ENCODE assay signal across 8 cellular contexts in the genomic region with DNA sequence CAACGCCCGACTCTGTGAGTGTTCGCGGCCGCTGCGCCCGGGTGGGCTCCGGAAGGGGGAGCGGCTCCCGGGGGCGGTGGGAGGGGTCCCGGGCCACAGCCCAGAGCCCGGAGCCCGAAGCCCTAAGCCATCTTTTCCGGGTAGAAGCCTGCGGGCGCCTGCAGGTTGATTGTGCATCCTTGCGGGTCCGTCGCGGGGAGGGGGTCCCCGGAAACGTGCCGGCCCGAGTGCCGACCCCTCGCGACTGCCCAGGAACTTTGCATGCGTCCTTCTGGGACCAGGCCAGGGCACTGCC.
DNase-seq lines count a peak whose midpoint lies in the region; ATAC-seq and TF ChIP-seq lines count a peak whose summit lies in the region.

No MANE protein-coding gene starts in this region.

- peak overlapping the region; percentile 76 for H3K4me3 ChIP-seq in NT2/D1 (ENCODE audit: insufficient read length, low read depth)
- peak overlapping the region; percentile 86 for H3K4me3 ChIP-seq in iPS-11a (ENCODE audit: low read depth, low read length)
- H3K4me3 ChIP-seq in skin epidermis: peak overlapping the region; percentile 74 to 98 (median 85)

- no peaks in the 10 kb centered on the region for H3K9me3 ChIP-seq in NT2/D1 (ENCODE audit: insufficient read depth, low read length)

- H3K4me3 Mint-ChIP-seq in activated naive CD8-positive, alpha-beta T cell treated with anti-CD3 and anti-CD28 coated beads, Interleukin-2, amount 50 U/mL, for 24 hours: peak overlapping the region; percentile 84

- H3K9ac ChIP-seq in NT2/D1 (ENCODE audit: insufficient read length, low read depth): peak overlapping the region; percentile 80

- H3K27me3 Mint-ChIP-seq in activated naive CD8-positive, alpha-beta T cell treated with anti-CD3 and anti-CD28 coated beads, Interleukin-2, amount 50 U/mL, for 24 hours: no peaks in the 10 kb centered on the region

- DNase-seq in GM10266 (ENCODE audit: extremely low spot score) (peak; percentile 72), NT2/D1 (ENCODE audit: low read depth, low spot score) (no peak), SHP77 treated with DMSO at 0.1 percent for 48 hours (lab: John Stamatoyannopoulos, UW) (no peak), foreskin melanocyte (no peak)
- DNase-seq in activated naive CD8-positive, alpha-beta T cell treated with anti-CD3 and anti-CD28 coated beads, Interleukin-2, amount 50 U/mL, for 24 hours: peak; percentile 70

- peak overlapping the region; percentile 61 for H3K27ac Mint-ChIP-seq in activated naive CD8-positive, alpha-beta T cell treated with anti-CD3 and anti-CD28 coated beads, Interleukin-2, amount 50 U/mL, for 24 hours

- no peak for TF ChIP-seq CTCF in GM10266 (IDR thresholded peaks at IDR 0.05; ENCODE audit: control insufficient read depth, insufficient read depth, low read depth, missing control alignments)

- H3K9me3 Mint-ChIP-seq in activated naive CD8-positive, alpha-beta T cell treated with anti-CD3 and anti-CD28 coated beads, Interleukin-2, amount 50 U/mL, for 24 hours: no peaks in the 10 kb centered on the region

- ATAC-seq in HG02610 (IDR thresholded peaks at IDR 0.05; ENCODE audit: unreplicated experiment): peak; percentile 47
- peak; percentile 44 for ATAC-seq in activated naive CD8-positive, alpha-beta T cell treated with anti-CD3 and anti-CD28 coated beads, Interleukin-2, amount 50 U/mL, for 24 hours

- H3K27me3 ChIP-seq in NT2/D1 (ENCODE audit: insufficient read depth, insufficient read length): peaks cover 23% of the 10 kb centered on the region

- peaks cover 7% of the 10 kb centered on the region for H3K36me3 ChIP-seq in NT2/D1 (ENCODE audit: insufficient read depth, insufficient read length, low read length)

- peak overlapping the region; percentile 63 to 96 (median 89) for H3K27ac ChIP-seq in skin epidermis

- peaks cover 62% of the 10 kb centered on the region for H3K4me1 Mint-ChIP-seq in activated naive CD8-positive, alpha-beta T cell treated with anti-CD3 and anti-CD28 coated beads, Interleukin-2, amount 50 U/mL, for 24 hours

- H3K4me1 ChIP-seq in NT2/D1 (ENCODE audit: insufficient read depth, insufficient read length): peaks cover 3% of the 10 kb centered on the region

- peaks cover 25% of the 10 kb centered on the region for H3K36me3 Mint-ChIP-seq in activated naive CD8-positive, alpha-beta T cell treated with anti-CD3 and anti-CD28 coated beads, Interleukin-2, amount 50 U/mL, for 24 hours (ENCODE audit: low read depth)

Comparison
In these comparisons a context has a peak if more than half of its experiments do, and no peak if none do; other contexts are left out.
1. DNase-seq: peak in GM10266 (single experiment) and activated naive CD8-positive, alpha-beta T cell treated with anti-CD3 and anti-CD28 coated beads, Interleukin-2, amount 50 U/mL, for 24 hours (single experiment); none in NT2/D1 (single experiment), SHP77 treated with DMSO at 0.1 percent for 48 hours (single experiment) and foreskin melanocyte (single experiment).
2. Peak in every context shown above with its lines, with median percentiles within 50 percentile points of each other: H3K4me3 ChIP-seq.